1 cellular context compared by ENCODE assay signal in the genomic region with DNA sequence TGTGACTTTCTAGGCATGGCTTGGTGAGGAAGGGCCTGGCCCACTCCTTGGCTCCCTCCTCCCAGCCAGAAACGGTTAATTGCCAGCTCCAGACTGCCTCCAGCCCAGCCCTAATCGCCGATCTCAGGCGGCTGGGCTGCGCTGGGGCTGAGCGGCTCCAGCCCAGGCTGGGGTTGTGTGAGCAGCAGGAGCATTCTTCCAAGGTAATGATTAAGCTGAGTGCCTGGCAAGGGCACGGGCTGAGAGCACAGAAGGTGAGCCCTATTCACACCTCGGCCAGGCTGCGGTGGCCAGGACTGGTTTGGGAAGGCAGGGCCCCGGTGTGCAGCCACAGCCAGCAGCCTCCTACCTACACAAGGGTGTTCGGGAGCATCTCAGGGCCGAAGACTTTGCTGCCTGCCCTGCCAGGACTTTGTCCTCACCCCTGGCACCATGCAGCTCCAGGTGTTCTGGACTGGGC.
TF ChIP-seq lines count a peak whose summit lies in the region.

A gene (plus strand): TSS at position 257 of the 460 bp plus-strand sequence. CDS start 176 bp downstream, at position 433.

TF ChIP-seq in GM12878, 131 proteins besides CTCF, POLR2A, EP300 and RAD21:
- TF ChIP-seq, protein P1, sequence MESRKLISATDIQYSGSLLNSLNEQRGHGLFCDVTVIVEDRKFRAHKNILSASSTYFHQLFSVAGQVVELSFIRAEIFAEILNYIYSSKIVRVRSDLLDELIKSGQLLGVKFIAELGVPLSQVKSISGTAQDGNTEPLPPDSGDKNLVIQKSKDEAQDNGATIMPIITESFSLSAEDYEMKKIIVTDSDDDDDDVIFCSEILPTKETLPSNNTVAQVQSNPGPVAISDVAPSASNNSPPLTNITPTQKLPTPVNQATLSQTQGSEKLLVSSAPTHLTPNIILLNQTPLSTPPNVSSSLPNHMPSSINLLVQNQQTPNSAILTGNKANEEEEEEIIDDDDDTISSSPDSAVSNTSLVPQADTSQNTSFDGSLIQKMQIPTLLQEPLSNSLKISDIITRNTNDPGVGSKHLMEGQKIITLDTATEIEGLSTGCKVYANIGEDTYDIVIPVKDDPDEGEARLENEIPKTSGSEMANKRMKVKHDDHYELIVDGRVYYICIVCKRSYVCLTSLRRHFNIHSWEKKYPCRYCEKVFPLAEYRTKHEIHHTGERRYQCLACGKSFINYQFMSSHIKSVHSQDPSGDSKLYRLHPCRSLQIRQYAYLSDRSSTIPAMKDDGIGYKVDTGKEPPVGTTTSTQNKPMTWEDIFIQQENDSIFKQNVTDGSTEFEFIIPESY (IDR thresholded peaks at IDR 0.05): peak; percentile 47; the same call in 1 of the 2 replicates
- TF ChIP-seq, protein P2, sequence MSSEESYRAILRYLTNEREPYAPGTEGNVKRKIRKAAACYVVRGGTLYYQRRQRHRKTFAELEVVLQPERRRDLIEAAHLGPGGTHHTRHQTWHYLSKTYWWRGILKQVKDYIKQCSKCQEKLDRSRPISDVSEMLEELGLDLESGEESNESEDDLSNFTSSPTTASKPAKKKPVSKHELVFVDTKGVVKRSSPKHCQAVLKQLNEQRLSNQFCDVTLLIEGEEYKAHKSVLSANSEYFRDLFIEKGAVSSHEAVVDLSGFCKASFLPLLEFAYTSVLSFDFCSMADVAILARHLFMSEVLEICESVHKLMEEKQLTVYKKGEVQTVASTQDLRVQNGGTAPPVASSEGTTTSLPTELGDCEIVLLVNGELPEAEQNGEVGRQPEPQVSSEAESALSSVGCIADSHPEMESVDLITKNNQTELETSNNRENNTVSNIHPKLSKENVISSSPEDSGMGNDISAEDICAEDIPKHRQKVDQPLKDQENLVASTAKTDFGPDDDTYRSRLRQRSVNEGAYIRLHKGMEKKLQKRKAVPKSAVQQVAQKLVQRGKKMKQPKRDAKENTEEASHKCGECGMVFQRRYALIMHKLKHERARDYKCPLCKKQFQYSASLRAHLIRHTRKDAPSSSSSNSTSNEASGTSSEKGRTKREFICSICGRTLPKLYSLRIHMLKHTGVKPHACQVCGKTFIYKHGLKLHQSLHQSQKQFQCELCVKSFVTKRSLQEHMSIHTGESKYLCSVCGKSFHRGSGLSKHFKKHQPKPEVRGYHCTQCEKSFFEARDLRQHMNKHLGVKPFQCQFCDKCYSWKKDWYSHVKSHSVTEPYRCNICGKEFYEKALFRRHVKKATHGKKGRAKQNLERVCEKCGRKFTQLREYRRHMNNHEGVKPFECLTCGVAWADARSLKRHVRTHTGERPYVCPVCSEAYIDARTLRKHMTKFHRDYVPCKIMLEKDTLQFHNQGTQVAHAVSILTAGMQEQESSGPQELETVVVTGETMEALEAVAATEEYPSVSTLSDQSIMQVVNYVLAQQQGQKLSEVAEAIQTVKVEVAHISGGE (CRISPR knock-in tag; IDR thresholded peaks at IDR 0.05): no peak
- no peak for TF ChIP-seq MTA3 (IDR thresholded peaks at IDR 0.05; ENCODE audit: borderline replicate concordance, low read length)
- no peak for TF ChIP-seq FOXK2 (IDR thresholded peaks at IDR 0.05)
- TF ChIP-seq, protein P3, sequence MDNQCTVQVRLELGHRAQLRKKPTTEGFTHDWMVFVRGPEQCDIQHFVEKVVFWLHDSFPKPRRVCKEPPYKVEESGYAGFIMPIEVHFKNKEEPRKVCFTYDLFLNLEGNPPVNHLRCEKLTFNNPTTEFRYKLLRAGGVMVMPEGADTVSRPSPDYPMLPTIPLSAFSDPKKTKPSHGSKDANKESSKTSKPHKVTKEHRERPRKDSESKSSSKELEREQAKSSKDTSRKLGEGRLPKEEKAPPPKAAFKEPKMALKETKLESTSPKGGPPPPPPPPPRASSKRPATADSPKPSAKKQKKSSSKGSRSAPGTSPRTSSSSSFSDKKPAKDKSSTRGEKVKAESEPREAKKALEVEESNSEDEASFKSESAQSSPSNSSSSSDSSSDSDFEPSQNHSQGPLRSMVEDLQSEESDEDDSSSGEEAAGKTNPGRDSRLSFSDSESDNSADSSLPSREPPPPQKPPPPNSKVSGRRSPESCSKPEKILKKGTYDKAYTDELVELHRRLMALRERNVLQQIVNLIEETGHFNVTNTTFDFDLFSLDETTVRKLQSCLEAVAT (IDR thresholded peaks at IDR 0.05): peak; percentile 89
- TF ChIP-seq BACH1 (IDR thresholded peaks at IDR 0.05; ENCODE audit: borderline replicate concordance): no peak
- TF ChIP-seq, protein P4, sequence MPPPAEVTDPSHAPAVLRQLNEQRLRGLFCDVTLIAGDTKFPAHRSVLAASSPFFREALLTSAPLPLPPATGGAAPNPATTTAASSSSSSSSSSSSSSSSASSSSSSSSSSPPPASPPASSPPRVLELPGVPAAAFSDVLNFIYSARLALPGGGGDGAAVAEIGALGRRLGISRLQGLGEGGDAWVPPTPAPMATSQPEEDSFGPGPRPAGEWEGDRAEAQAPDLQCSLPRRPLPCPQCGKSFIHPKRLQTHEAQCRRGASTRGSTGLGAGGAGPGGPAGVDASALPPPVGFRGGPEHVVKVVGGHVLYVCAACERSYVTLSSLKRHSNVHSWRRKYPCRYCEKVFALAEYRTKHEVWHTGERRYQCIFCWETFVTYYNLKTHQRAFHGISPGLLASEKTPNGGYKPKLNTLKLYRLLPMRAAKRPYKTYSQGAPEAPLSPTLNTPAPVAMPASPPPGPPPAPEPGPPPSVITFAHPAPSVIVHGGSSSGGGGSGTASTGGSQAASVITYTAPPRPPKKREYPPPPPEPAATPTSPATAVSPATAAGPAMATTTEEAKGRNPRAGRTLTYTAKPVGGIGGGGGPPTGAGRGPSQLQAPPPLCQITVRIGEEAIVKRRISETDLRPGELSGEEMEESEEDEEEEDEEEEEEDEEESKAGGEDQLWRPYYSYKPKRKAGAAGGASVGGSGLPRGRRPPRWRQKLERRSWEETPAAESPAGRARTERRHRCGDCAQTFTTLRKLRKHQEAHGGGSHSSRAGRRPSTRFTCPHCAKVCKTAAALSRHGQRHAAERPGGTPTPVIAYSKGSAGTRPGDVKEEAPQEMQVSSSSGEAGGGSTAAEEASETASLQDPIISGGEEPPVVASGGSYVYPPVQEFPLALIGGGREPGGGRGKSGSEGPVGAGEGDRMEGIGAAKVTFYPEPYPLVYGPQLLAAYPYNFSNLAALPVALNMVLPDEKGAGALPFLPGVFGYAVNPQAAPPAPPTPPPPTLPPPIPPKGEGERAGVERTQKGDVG (CRISPR knock-in tag; IDR thresholded peaks at IDR 0.05): no peak
- no peak for TF ChIP-seq PML (IDR thresholded peaks at IDR 0.05; ENCODE audit: low read length)
